In genomic region chr12:120887253-120888043, GRCh38 we compare ENCODE assay signal across 15 cellular contexts. TPM values are rescaled to one million over a fixed set of nuclear protein-coding genes. Genes with fewer than 3 reads are reported as not detected.
DNase-seq lines count a peak whose midpoint lies in the region; ATAC-seq, FAIRE-seq and TF ChIP-seq lines count a peak whose summit lies in the region.
"Had no signal": no experiment of that assay in that cellular context is flagged by ENCODE, and none has a peak within 500 bp of the region (broad histone marks: within the 10 kb centered on the region; RNA-seq: fewer than 3 reads in every experiment).

No MANE protein-coding gene starts in this region.

- H3K4me1 ChIP-seq in mucosa of descending colon (ENCODE audit: low read depth), result peaks cover 9% of the 10 kb centered on the region

- POLR2A ChIA-PET in activated B cell treated with CpG ODN at 0.5 μM for 24 hours (lab: Charles Lee), result interaction anchor here (1.0 to 3.6 kb wide), 2 partner anchors 16 to 39 kb away, joined by 4 to 11 read pairs; partner anchors contain the start of gene SPPL3

- DNase-seq in GM18507 (ENCODE audit: extremely low spot score, insufficient read length, low read depth) (no peak), activated B cell treated with CpG ODN at 0.5 μM for 24 hours (no peak), mucosa of descending colon (no peak), NCI-H2107 treated with DMSO at 0.1 percent for 48 hours (lab: John Stamatoyannopoulos, UW; ENCODE audit: unreplicated experiment) (no peak), NCI-H1694 treated with DMSO at 0.1 percent for 48 hours (lab: John Stamatoyannopoulos, UW) (no peak)
- DNase-seq in activated naive CD4-positive, alpha-beta T cell treated with anti-CD3 and anti-CD28 coated beads, Interleukin-2, amount 50 U/mL, for 16 hours, result peak; percentile 29
- DNase-seq in stimulated activated CD4-positive, alpha-beta T cell treated with anti-CD3 and anti-CD28 coated beads, Interleukin-2, amount 100 ng/mL, for 4 hours (ENCODE audit: low read depth), result peak; percentile 8
- no peak for DNase-seq in activated effector memory CD4-positive, alpha-beta T cell treated with anti-CD3 and anti-CD28 coated beads, Interleukin-2, amount 50 U/mL, for 16 hours
- DNase-seq: activated gamma-delta T cell; body of pancreas; glutamatergic neuron; NCI-H1417; NK-92 treated with Interleukin-12 subunit alpha and Interleukin-12 subunit beta, amount 100 ng/mL, for 24 hours; SW 1271 had no signal

- ATAC-seq in activated B cell treated with CpG ODN at 0.5 μM for 24 hours (ENCODE audit: low read depth) (no peak), mucosa of descending colon (no peak)
- ATAC-seq: body of pancreas had no signal

- no peaks in the 10 kb centered on the region for H3K36me3 ChIP-seq in mucosa of descending colon (ENCODE audit: low read depth)

- no peaks in the 10 kb centered on the region for H3K27me3 Mint-ChIP-seq in activated B cell treated with CpG ODN at 0.5 μM for 24 hours

- TF ChIP-seq CTCF in activated B cell treated with CpG ODN at 0.5 μM for 24 hours (IDR thresholded peaks at IDR 0.05) (no peak), mucosa of descending colon (IDR thresholded peaks at IDR 0.05) (no peak)

- no peak overlapping the region for H3K4me3 ChIP-seq in mucosa of descending colon
- H3K4me3 ChIP-seq: body of pancreas, coronary artery had no signal

- no peaks in the 10 kb centered on the region for H3K9me3 ChIP-seq in mucosa of descending colon
- H3K9me3 ChIP-seq: body of pancreas had no signal

- peaks cover 11% of the 10 kb centered on the region for H3K36me3 Mint-ChIP-seq in activated B cell treated with CpG ODN at 0.5 μM for 24 hours (ENCODE audit: low read depth)

- CTCF ChIA-PET in activated B cell treated with CpG ODN at 0.5 μM for 24 hours (lab: Charles Lee), result interaction anchor here (0.6 kb wide), 1 partner anchor 963 kb away, joined by 3 read pairs; no protein-coding TSS in a partner anchor

- no peaks in the 10 kb centered on the region for H3K9me3 Mint-ChIP-seq in activated B cell treated with CpG ODN at 0.5 μM for 24 hours

- H3K27ac Mint-ChIP-seq in activated B cell treated with CpG ODN at 0.5 μM for 24 hours, result peak overlapping the region; percentile 4

- no peak overlapping the region for H3K4me3 Mint-ChIP-seq in activated B cell treated with CpG ODN at 0.5 μM for 24 hours

- H3K4me1 Mint-ChIP-seq in activated B cell treated with CpG ODN at 0.5 μM for 24 hours, result peaks cover 55% of the 10 kb centered on the region

- peak; percentile 86 for FAIRE-seq in GM18507 (lab: Jason Lieb, UNC)

- intact Hi-C loops in activated B cell treated with CpG ODN at 0.5 μM for 24 hours (cut with micrococcal nuclease), result loop anchor here (2.0 kb wide), 1 partner anchor 17 kb away; the partner anchor contains the start of gene SPPL3
- intact Hi-C loops in mucosa of descending colon (cut with DNase I, micrococcal nuclease), result no loop called here

RNA-seq across cellular contexts. Expression of gene SPPL3, which starts 16.7 kb away (rescaled TPM):
- total RNA-seq in activated B cell treated with CpG ODN at 0.5 μM for 24 hours, result 39.9 and 40.3 TPM in 2 replicates
- total RNA-seq in mucosa of descending colon, result 10 to 100 TPM; 51.8 to 72.1 (median 65.6) TPM

Comparison
In these comparisons a context has a peak if more than half of its experiments do, and no peak if none do; other contexts are left out.
1. DNase-seq: peak in activated naive CD4-positive, alpha-beta T cell treated with anti-CD3 and anti-CD28 coated beads, Interleukin-2, amount 50 U/mL, for 16 hours (single experiment) and stimulated activated CD4-positive, alpha-beta T cell treated with anti-CD3 and anti-CD28 coated beads, Interleukin-2, amount 100 ng/mL, for 4 hours (single experiment); none in GM18507 (single experiment), activated B cell treated with CpG ODN at 0.5 μM for 24 hours (single experiment), activated effector memory CD4-positive, alpha-beta T cell treated with anti-CD3 and anti-CD28 coated beads, Interleukin-2, amount 50 U/mL, for 16 hours (single experiment), mucosa of descending colon (0 of 3), NCI-H2107 treated with DMSO at 0.1 percent for 48 hours (single experiment) and NCI-H1694 treated with DMSO at 0.1 percent for 48 hours (single experiment).